In the genomic region with DNA sequence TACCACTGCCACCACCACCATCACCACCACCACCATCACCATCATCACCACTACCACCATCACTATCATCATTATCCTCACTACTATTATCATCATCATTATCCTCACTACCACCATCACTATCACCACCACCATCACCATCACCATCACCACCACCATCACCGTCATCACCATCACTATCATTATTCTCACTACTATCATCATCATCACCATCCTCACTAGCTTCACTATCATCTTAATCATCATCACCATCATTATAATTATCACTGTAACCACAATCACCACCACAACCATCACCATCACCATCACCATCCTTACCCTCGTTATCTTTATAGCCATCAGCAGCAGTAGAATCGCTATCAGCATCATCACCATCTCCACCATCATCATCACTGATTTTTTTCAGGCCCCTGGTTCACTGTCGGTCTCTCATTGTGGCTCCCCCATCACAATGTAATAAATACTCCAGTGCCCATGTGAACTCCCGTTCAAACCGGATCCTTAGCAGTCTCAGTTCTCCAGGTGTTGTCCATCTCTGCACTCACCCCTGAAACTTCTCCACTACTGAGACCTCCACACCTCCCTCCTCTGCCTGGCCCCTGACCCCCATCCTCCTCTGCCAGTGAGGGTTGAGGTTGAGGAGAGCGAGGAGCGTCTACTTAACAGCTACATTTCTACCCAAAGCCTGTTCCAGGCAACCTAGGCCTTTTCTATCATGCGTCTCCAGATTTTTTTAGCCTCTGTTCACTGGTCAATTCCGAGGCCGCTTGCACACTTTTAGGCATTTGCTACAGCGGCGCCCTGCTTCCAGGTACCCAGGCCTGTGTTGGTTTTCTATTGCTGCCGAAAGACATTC, we compare ENCODE assay signal across 24 cellular contexts.
DNase-seq lines count a peak whose midpoint lies in the region; ATAC-seq, FAIRE-seq and TF ChIP-seq lines count a peak whose summit lies in the region.
"Had no signal": no experiment of that assay in that cellular context is flagged by ENCODE, and none has a peak within 500 bp of the region (broad histone marks: within the 10 kb centered on the region; RNA-seq: fewer than 3 reads in every experiment).

No MANE protein-coding gene starts in this region.

- H3K27me3 ChIP-seq in bronchial epithelial cell (ENCODE audit: control insufficient read depth, insufficient read depth, low read length) (no peaks in the 10 kb centered on the region), HepG2 (ENCODE audit: control insufficient read depth in 1 of 2, insufficient read depth in 2 of 2, low read length in 2 of 2) (peaks cover 0 to 2% of the 10 kb centered on the region in 2 experiments; a peak in 1 of 5 replicates)
- H3K27me3 ChIP-seq: BLaER1 had no signal

- no peak for TF ChIP-seq EP300 in HepG2 (IDR thresholded peaks at IDR 0.05; ENCODE audit: low read depth in 2 of 2, low read length in 2 of 2)
- no peak for TF ChIP-seq EP300 in HepG2 (CRISPR knock-in tag; IDR thresholded peaks at IDR 0.05; ENCODE audit: borderline replicate concordance)

- 39% methylated on average over 14 of the region's 14 CpGs for WGBS in HepG2 (ENCODE audit: low lambda C conversion rate)

- FAIRE-seq in bronchial epithelial cell (lab: Jason Lieb, UNC) (peak; percentile 62), HepG2 (lab: Jason Lieb, UNC) (no peak)
- FAIRE-seq: A204.1, G401.6, H54 had no signal

- in situ Hi-C loops in HepG2 (cut with HindIII; ENCODE audit: extremely low pct_ligation_motif_present, low pct_unique_long_range_greater_than_20kb), result no loop called here

- no peak overlapping the region for H3K4me3 ChIP-seq in HEK293 (ENCODE audit: low read depth, low read length)
- no peak overlapping the region for H3K4me3 ChIP-seq in bronchial epithelial cell (ENCODE audit: low read depth, low read length)
- no peak overlapping the region for H3K4me3 ChIP-seq in HepG2 (replicated peaks in 1 of 3; ENCODE audit: insufficient read depth in 1 of 3, low read depth in 2 of 3, low read length in 3 of 3)
- H3K4me3 ChIP-seq: BLaER1 had no signal

- ATAC-seq in HepG2, result no peak
- no peak for ATAC-seq in HG03521 (IDR thresholded peaks at IDR 0.05; ENCODE audit: unreplicated experiment)
- no peak for ATAC-seq in GM21390 (IDR thresholded peaks at IDR 0.05; ENCODE audit: unreplicated experiment)
- no peak for ATAC-seq in HG02623 (IDR thresholded peaks at IDR 0.05; ENCODE audit: unreplicated experiment)

- TF ChIP-seq CTCF in HEK293 (tag by site-specific recombination; IDR thresholded peaks at IDR 0.05) (no peak), bronchial epithelial cell (IDR thresholded peaks at IDR 0.05; ENCODE audit: insufficient read depth, low read length, severe bottlenecking) (no peak), HepG2 (CRISPR knock-in tag; IDR thresholded peaks at IDR 0.05) (no peak)

- H2AFZ ChIP-seq in HepG2 (ENCODE audit: low read length), result no peak overlapping the region

- no peaks in the 10 kb centered on the region for H4K20me1 ChIP-seq in HepG2 (ENCODE audit: insufficient read depth, low read length)
- H4K20me1 ChIP-seq: BLaER1 had no signal

- H3K4me1 ChIP-seq in HEK293 (ENCODE audit: control insufficient read depth, insufficient read depth, low read length) (no peaks in the 10 kb centered on the region), HepG2 (ENCODE audit: insufficient read depth, low read length) (peaks cover 10% of the 10 kb centered on the region)
- H3K4me1 ChIP-seq: BLaER1 had no signal

- intact Hi-C loops in HepG2 (cut with micrococcal nuclease; ENCODE audit: unreplicated experiment), result no loop called here
- intact Hi-C loops in posterior vena cava (cut with DNase I), result no loop called here

- H3K27ac ChIP-seq in HEK293 (ENCODE audit: extremely low read depth, low read depth, low read length) (no peak overlapping the region), HepG2 (ENCODE audit: extremely low read length, insufficient read depth, low read length) (no peak overlapping the region)
- H3K27ac ChIP-seq: BLaER1 had no signal

- DNase-seq in bronchial epithelial cell (ENCODE audit: low read depth) (no peak), HepG2 (ENCODE audit: low spot score) (no peak), posterior vena cava (ENCODE audit: low spot score) (peak; percentile 37), HuH-7 (ENCODE audit: low spot score) (no peak)
- DNase-seq: CD4-positive, CD25-positive, alpha-beta regulatory T cell; COR-L47; DMS53; Karpas-422; NCI-H1092; NCI-H1417 treated with DMSO at 0.1 percent for 48 hours; NCI-H1694 treated with DMSO at 0.1 percent for 48 hours; NCI-H2081; NCI-H2227 treated with DMSO at 0.1 percent for 48 hours; NCI-H526 treated with DMSO at 0.1 percent for 48 hours; Right ventricle myocardium superior; RPMI8226 had no signal

- H3K9ac ChIP-seq in HepG2 (ENCODE audit: insufficient read depth, low read depth, low read length), result no peak overlapping the region
- H3K9ac ChIP-seq: BLaER1 had no signal

- TF ChIP-seq POLR2A in HepG2 (IDR thresholded peaks at IDR 0.05; ENCODE audit: insufficient read depth in 1 of 2, low read depth in 2 of 2, low read length in 2 of 2), result no peak

- TF ChIP-seq RAD21 in HepG2 (CRISPR knock-in tag; IDR thresholded peaks at IDR 0.05), result no peak

- H3K9me3 ChIP-seq in HEK293 (ENCODE audit: control insufficient read depth, insufficient read depth, low read depth, low read length) (no peaks in the 10 kb centered on the region), HepG2 (ENCODE audit: low read length) (0 out of 2 replicates have a peak, but pooled peaks cover under 1% of the 10 kb centered on the region)

- POLR2A ChIA-PET in HEK293 (lab: Yijun Ruan, JAX), result no interaction called here
- POLR2A ChIA-PET in HepG2 (lab: Yijun Ruan, JAX), result no interaction called here

- no TSS peak for BruUV-seq in HepG2 (replicated peaks; lab: Mats Ljungman, UMichigan)

- H3K36me3 ChIP-seq in HEK293 (ENCODE audit: control insufficient read depth in 2 of 2, insufficient read depth in 1 of 2, low read length in 2 of 2) (no peaks in the 10 kb centered on the region), bronchial epithelial cell (ENCODE audit: control insufficient read depth, insufficient read depth, low read length) (no peaks in the 10 kb centered on the region), HepG2 (replicated peaks in 1 of 2; ENCODE audit: control insufficient read depth in 1 of 2, insufficient read depth in 2 of 2, low read length in 2 of 2) (no peaks in the 10 kb centered on the region)
- H3K36me3 ChIP-seq: BLaER1 had no signal

- H3K4me2 ChIP-seq in HepG2 (ENCODE audit: low read depth, low read length), result no peak overlapping the region
- H3K4me2 ChIP-seq: BLaER1 had no signal

- CTCF ChIA-PET in HEK293 (lab: Yijun Ruan, JAX) (interaction anchor here (0.6 kb wide), 1 partner anchor 569 kb away, joined by 3 read pairs; no protein-coding TSS in a partner anchor), HepG2 (lab: Yijun Ruan, JAX; ENCODE audit: low intra/inter-chr PET ratio, low total read pairs) (no interaction called here)

- H3K79me2 ChIP-seq in HepG2 (ENCODE audit: insufficient read depth, low read length), result no peaks in the 10 kb centered on the region

TF ChIP-seq in HEK293, 187 proteins besides CTCF, POLR2A, EP300 and RAD21:
- TF ChIP-seq, protein P1, sequence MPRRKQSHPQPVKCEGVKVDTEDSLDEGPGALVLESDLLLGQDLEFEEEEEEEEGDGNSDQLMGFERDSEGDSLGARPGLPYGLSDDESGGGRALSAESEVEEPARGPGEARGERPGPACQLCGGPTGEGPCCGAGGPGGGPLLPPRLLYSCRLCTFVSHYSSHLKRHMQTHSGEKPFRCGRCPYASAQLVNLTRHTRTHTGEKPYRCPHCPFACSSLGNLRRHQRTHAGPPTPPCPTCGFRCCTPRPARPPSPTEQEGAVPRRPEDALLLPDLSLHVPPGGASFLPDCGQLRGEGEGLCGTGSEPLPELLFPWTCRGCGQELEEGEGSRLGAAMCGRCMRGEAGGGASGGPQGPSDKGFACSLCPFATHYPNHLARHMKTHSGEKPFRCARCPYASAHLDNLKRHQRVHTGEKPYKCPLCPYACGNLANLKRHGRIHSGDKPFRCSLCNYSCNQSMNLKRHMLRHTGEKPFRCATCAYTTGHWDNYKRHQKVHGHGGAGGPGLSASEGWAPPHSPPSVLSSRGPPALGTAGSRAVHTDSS (tag by site-specific recombination; IDR thresholded peaks at IDR 0.05), result peak; percentile 76; the same call in 1 of the 2 replicates
- TF ChIP-seq ZNF548 (tag by site-specific recombination; IDR thresholded peaks at IDR 0.05), result no peak

TF ChIP-seq in HepG2, 621 proteins besides CTCF, POLR2A, EP300 and RAD21:
- TF ChIP-seq CREB1 (IDR thresholded peaks at IDR 0.05), result peak; percentile 80
- no peak for TF ChIP-seq CREB1 (CRISPR knock-in tag; IDR thresholded peaks at IDR 0.05)
- no peak for TF ChIP-seq MIER2 (CRISPR knock-in tag; IDR thresholded peaks at IDR 0.05)
- TF ChIP-seq CHD2 (IDR thresholded peaks at IDR 0.05; ENCODE audit: low read depth, low read length), result no peak
